In genomic region chr1:212203611-212204010, GRCh38 we compare ENCODE assay signal across 22 cellular contexts.
A peak's percentile ranks its signal among the peaks of the same experiment; 100 is the strongest.
DNase-seq lines count a peak whose midpoint lies in the region; ATAC-seq, FAIRE-seq and TF ChIP-seq lines count a peak whose summit lies in the region.
"Had no signal": no experiment of that assay in that cellular context is flagged by ENCODE, and none has a peak within 500 bp of the region (broad histone marks: within the 10 kb centered on the region; RNA-seq: fewer than 3 reads in every experiment).

No MANE protein-coding gene starts in this region.

- H3K4me3 Mint-ChIP-seq in H9 = no peak overlapping the region
- H3K4me3 Mint-ChIP-seq: B cell had no signal

- H3K4me1 ChIP-seq in H9 (ENCODE audit: insufficient read depth, low read length) = no peaks in the 10 kb centered on the region
- H3K4me1 ChIP-seq: Peyer's patch had no signal

- H4K91ac ChIP-seq in H9 (ENCODE audit: insufficient read length, low read depth, low read length) = no peak overlapping the region

- no peak overlapping the region for H3K4me3 ChIP-seq in WERI-Rb-1 (ENCODE audit: low read depth, low read length)
- H3K4me3 ChIP-seq: Peyer's patch had no signal

- H3K9me3 ChIP-seq in H9 (ENCODE audit: control insufficient read depth, low read depth, low read length) = no peaks in the 10 kb centered on the region
- peaks cover 3% of the 10 kb centered on the region for H3K9me3 ChIP-seq in WERI-Rb-1 (ENCODE audit: severe bottlenecking)
- H3K9me3 ChIP-seq: Peyer's patch had no signal

- H3K23ac ChIP-seq in H9 (ENCODE audit: insufficient read length, low read depth, low read length) = no peak overlapping the region

- no peak overlapping the region for H4K5ac ChIP-seq in H9 (ENCODE audit: insufficient read length, low read depth, low read length)

- WGBS in H9 (ENCODE audit: extremely low coverage, insufficient read length, low lambda C conversion rate) = no CpG with 5 or more reads among the region's 3 CpGs

- no peak for TF ChIP-seq CTCF in H9 (conservative IDR thresholded peaks at IDR 0.05)
- no peak for TF ChIP-seq CTCF in WERI-Rb-1 (IDR thresholded peaks at IDR 0.05; ENCODE audit: low read depth, low read length)

- H3K18ac ChIP-seq in H9 (ENCODE audit: insufficient read length, low read depth, low read length) = no peak overlapping the region

- H3K27me3 ChIP-seq in H9 (ENCODE audit: insufficient read depth, low read length) (no peaks in the 10 kb centered on the region; the same call in 1 of the 2 replicates), WERI-Rb-1 (ENCODE audit: insufficient read depth, low read depth, severe bottlenecking) (no peaks in the 10 kb centered on the region)
- H3K27me3 ChIP-seq: Peyer's patch had no signal

- H2AFZ ChIP-seq in H9 (ENCODE audit: low read length) = peak overlapping the region; percentile 29

- H4K8ac ChIP-seq in H9 (replicated peaks; ENCODE audit: insufficient read length, low read depth, low read length) = no peak overlapping the region

- H3K9ac ChIP-seq in H9 (ENCODE audit: extremely low read depth, insufficient read length, low read length) = no peak overlapping the region

- no peak overlapping the region for H2BK20ac ChIP-seq in H9 (ENCODE audit: low read depth, low read length, poor library complexity, severe bottlenecking)

- no peak overlapping the region for H2AK5ac ChIP-seq in H9 (ENCODE audit: insufficient read length, low read length)

- ATAC-seq in HG02571 (IDR thresholded peaks at IDR 0.05; ENCODE audit: unreplicated experiment) = no peak
- ATAC-seq: SK-N-SH treated with all-trans-retinoic acid at 6 μM for 48 hours had no signal

- no peak overlapping the region for H3K4me2 ChIP-seq in H9 (ENCODE audit: insufficient read depth, insufficient read length, low read length)

- no peaks in the 10 kb centered on the region for H3K36me3 Mint-ChIP-seq in H9 (ENCODE audit: insufficient read depth in 1 of 3, low read depth in 3 of 3)

- no peak overlapping the region for H3K14ac ChIP-seq in H9 (ENCODE audit: insufficient read depth, low read length)

- H3K79me2 ChIP-seq in H9 (ENCODE audit: insufficient read depth, low read length) = no peaks in the 10 kb centered on the region

- no peak overlapping the region for H2BK120ac ChIP-seq in H9 (ENCODE audit: low read depth, low read length, poor library complexity, severe bottlenecking)

- no peak overlapping the region for H3K4ac ChIP-seq in H9 (ENCODE audit: low read depth, low read length)

- H3K27ac Mint-ChIP-seq in H9 = no peak overlapping the region
- H3K27ac Mint-ChIP-seq: B cell, CD14-positive monocyte had no signal

- H3K56ac ChIP-seq in H9 (ENCODE audit: insufficient read length, low read depth, low read length) = no peak overlapping the region

- no peak overlapping the region for H2BK5ac ChIP-seq in H9 (ENCODE audit: insufficient read length, low read length)

- no peaks in the 10 kb centered on the region for H3K9me3 Mint-ChIP-seq in H9

- H3K36me3 ChIP-seq in WERI-Rb-1 = no peaks in the 10 kb centered on the region
- H3K36me3 ChIP-seq: Peyer's patch had no signal

- peaks cover 16 to 20% of the 10 kb centered on the region in 2 experiments for H3K4me1 Mint-ChIP-seq in H9
- H3K4me1 Mint-ChIP-seq: B cell had no signal

- H3T11ph ChIP-seq in H9 (ENCODE audit: low read length) = no peak overlapping the region

- H4K20me1 ChIP-seq in H9 (ENCODE audit: control insufficient read depth, insufficient read depth, insufficient read length) = no peaks in the 10 kb centered on the region

- DNase-seq in Ammon's horn (ENCODE audit: low spot score) (peak; percentile 43), H9 (no peak), caudate nucleus (lab: John Stamatoyannopoulos, UW) (peak in 16 of 61 donors; percentile 4 to 65 (median 15)), midbrain (lab: John Stamatoyannopoulos, UW) (peak; percentile 51), cerebellum (ENCODE audit: low spot score) (no peak), frontal cortex (ENCODE audit: low spot score in 2 of 2) (no peak), WERI-Rb-1 (no peak)
- DNase-seq: DMS53, GF-D8, MV-4-11, NCI-H1417, NCI-H187, NCI-H69, Peyer's patch had no signal

- H3K27ac ChIP-seq in H9 (ENCODE audit: insufficient read length, low read depth, low read length) = no peak overlapping the region
- H3K27ac ChIP-seq in caudate nucleus (ENCODE audit: low read depth, low read length) = peak overlapping the region; percentile 67
- H3K27ac ChIP-seq in WERI-Rb-1 = no peak overlapping the region
- H3K27ac ChIP-seq: HL-60, Peyer's patch had no signal

- no peaks in the 10 kb centered on the region for H3K27me3 Mint-ChIP-seq in H9 (ENCODE audit: low read depth)

- no peaks in the 10 kb centered on the region for H3K79me1 ChIP-seq in H9 (ENCODE audit: insufficient read depth, low read depth, low read length, poor library complexity, severe bottlenecking)

- no peak overlapping the region for H2BK12ac ChIP-seq in H9 (ENCODE audit: insufficient read length, low read depth, low read length)

- no peak for FAIRE-seq in frontal cortex (lab: Jason Lieb, UNC)
- FAIRE-seq: A204.1, D721Med, GM19239 had no signal

- H3K23me2 ChIP-seq in H9 (ENCODE audit: insufficient read length, low read depth, low read length, poor library complexity, severe bottlenecking) = no peaks in the 10 kb centered on the region

- H2BK15ac ChIP-seq in H9 (ENCODE audit: low read depth, low read length) = no peak overlapping the region

Comparison
In these comparisons a context has a peak if more than half of its experiments do, and no peak if none do; other contexts are left out.
1. DNase-seq: peak in Ammon's horn (single experiment) and midbrain (single experiment); none in H9 (single experiment), cerebellum (single experiment), frontal cortex (0 of 2) and WERI-Rb-1 (single experiment).